Comparison of ENCODE assay signal across 1 cellular context in the genomic region with DNA sequence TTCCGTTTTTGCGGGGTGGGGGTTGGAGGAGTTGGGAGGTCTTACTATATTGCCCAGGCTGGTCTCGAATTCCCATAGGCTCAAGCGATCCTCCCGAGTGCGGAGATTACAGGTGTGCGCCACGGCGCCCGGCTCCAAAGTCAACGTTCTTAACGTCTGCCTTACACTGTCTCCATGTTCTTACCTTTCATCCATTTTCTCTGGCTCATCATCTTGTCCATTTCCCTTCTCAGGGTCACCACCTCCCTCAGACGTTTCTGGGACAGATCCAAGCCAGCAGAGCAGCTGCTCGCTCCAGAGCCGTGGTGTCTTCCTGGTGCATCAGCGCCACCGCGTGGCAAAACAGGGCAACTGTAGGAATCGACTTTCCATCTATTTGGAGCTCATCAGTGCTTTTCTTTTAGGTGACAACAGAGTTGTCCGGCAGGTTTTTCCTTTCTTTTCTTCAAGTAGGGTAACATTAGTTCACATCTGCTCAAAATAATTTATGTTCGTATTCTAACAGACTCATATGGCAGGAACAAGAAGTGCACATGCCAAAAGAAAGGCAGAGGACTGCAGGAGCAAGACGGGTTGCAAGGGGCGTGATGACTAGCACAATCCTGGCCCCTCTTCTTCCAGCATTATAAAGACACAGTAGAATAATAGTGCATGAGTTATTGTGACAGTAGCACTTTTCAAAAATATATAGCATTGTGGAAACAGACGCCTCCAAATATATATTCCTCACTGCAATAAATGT.
TF ChIP-seq lines count a peak whose summit lies in the region.

No MANE protein-coding gene starts in this region.

TF ChIP-seq in HepG2, 621 proteins besides CTCF, POLR2A, EP300 and RAD21 (continued from another document):
- TF ChIP-seq ZNF280B (CRISPR knock-in tag; IDR thresholded peaks at IDR 0.05; ENCODE audit: borderline replicate concordance) (peak; percentile 35; the same call in 1 of the 2 replicates), KDM2A (CRISPR knock-in tag; IDR thresholded peaks at IDR 0.05; ENCODE audit: borderline replicate concordance, low read depth) (peak; percentile 74; the same call in 1 of the 2 replicates), RCOR2 (CRISPR knock-in tag; IDR thresholded peaks at IDR 0.05) (no peak), GATA4 (IDR thresholded peaks at IDR 0.05; ENCODE audit: borderline replicate concordance, low read depth) (no peak), ZNF367 (CRISPR knock-in tag; IDR thresholded peaks at IDR 0.05; ENCODE audit: borderline replicate concordance) (no peak), ISX (CRISPR knock-in tag; conservative IDR thresholded peaks at IDR 0.05) (no peak), STAG1 (CRISPR knock-in tag; IDR thresholded peaks at IDR 0.05) (peak; percentile 99), SMC3 (IDR thresholded peaks at IDR 0.05; ENCODE audit: low read length) (peak; percentile 90)
